8 cellular contexts compared by ENCODE assay signal in genomic region chr12:50074936-50075807, GRCh38. TPM values are rescaled to one million over a fixed set of nuclear protein-coding genes. Genes with fewer than 3 reads are reported as not detected.
DNase-seq lines count a peak whose midpoint lies in the region; ATAC-seq, FAIRE-seq and TF ChIP-seq lines count a peak whose summit lies in the region.

No MANE protein-coding gene starts in this region.

- H3K27ac ChIP-seq in DOHH2 (ENCODE audit: low read depth, low read length) (no peak overlapping the region), SJSA1 (no peak overlapping the region), pancreas (no peak overlapping the region), upper lobe of left lung (no peak overlapping the region)

- no peaks in the 10 kb centered on the region for H3F3A ChIP-seq in DOHH2 (ENCODE audit: control insufficient read depth, insufficient read depth)

- no peak overlapping the region for H3K4me2 ChIP-seq in DOHH2 (ENCODE audit: low read length)

- no peaks in the 10 kb centered on the region for H4K20me1 ChIP-seq in DOHH2 (ENCODE audit: control insufficient read depth, insufficient read depth, low read depth, low read length)

- H3K36me3 ChIP-seq in DOHH2 (ENCODE audit: control insufficient read depth, low read length) = no peaks in the 10 kb centered on the region
- no peaks in the 10 kb centered on the region for H3K36me3 ChIP-seq in SJSA1
- no peaks in the 10 kb centered on the region for H3K36me3 ChIP-seq in pancreas
- H3K36me3 ChIP-seq in upper lobe of left lung = no peaks in the 10 kb centered on the region

- H3K79me2 ChIP-seq in DOHH2 (ENCODE audit: control insufficient read depth, low read length) = no peaks in the 10 kb centered on the region

- TF ChIP-seq EP300 in upper lobe of left lung (IDR thresholded peaks at IDR 0.05) = no peak

- H3K27me3 ChIP-seq in DOHH2 (ENCODE audit: control insufficient read depth, low read length) (peaks cover 6% of the 10 kb centered on the region; the same call in 1 of the 2 replicates), SJSA1 (replicated peaks) (no peaks in the 10 kb centered on the region), pancreas (no peaks in the 10 kb centered on the region), upper lobe of left lung (no peaks in the 10 kb centered on the region)

- H3K9me3 ChIP-seq in DOHH2 (ENCODE audit: control insufficient read depth, insufficient read depth, low read length) = no peaks in the 10 kb centered on the region
- no peaks in the 10 kb centered on the region for H3K9me3 ChIP-seq in SJSA1 (replicated peaks)
- H3K9me3 ChIP-seq in pancreas = no peaks in the 10 kb centered on the region
- no peaks in the 10 kb centered on the region for H3K9me3 ChIP-seq in upper lobe of left lung

- no peak for TF ChIP-seq POLR2A in upper lobe of left lung (IDR thresholded peaks at IDR 0.05)

- no peaks in the 10 kb centered on the region for H3K9me2 ChIP-seq in DOHH2 (replicated peaks; ENCODE audit: control insufficient read depth, low read length)

- intact Hi-C loops in pancreas (cut with DNase I) = loop anchor here in 2 of 3 donors (5.0 to 10.0 kb wide), 5 partner anchors 97 to 240 kb away; no protein-coding TSS in a partner anchor

- peak; percentile 80 for ATAC-seq in GM21619 (IDR thresholded peaks at IDR 0.05; ENCODE audit: unreplicated experiment)
- ATAC-seq in pancreas = peak; percentile 91 to 97 (median 95)
- ATAC-seq in upper lobe of left lung (ENCODE audit: low FRiP score in 2 of 2) = peak; percentile 90 to 91

- DNase-seq in LNCaP clone FGC (ENCODE audit: low read depth) = peak; percentile 50
- DNase-seq in SJSA1 (ENCODE audit: low read depth in 1 of 2, low spot score in 2 of 2) = peak; percentile 61 to 84
- peak; percentile 55 to 77 (median 66) for DNase-seq in activated naive CD4-positive, alpha-beta T cell (lab: John Stamatoyannopoulos, UW)
- peak; percentile 88 for DNase-seq in glomerular visceral epithelial cell (ENCODE audit: extremely low spot score)
- DNase-seq in pancreas = peak; percentile 77 to 94 (median 90)
- peak in 1 of 2 donors; percentile 86 for DNase-seq in upper lobe of left lung

- H3K4me1 ChIP-seq in DOHH2 (ENCODE audit: control insufficient read depth, low read length) (peaks cover 17% of the 10 kb centered on the region), SJSA1 (replicated peaks) (peaks cover 7% of the 10 kb centered on the region), pancreas (no peaks in the 10 kb centered on the region), upper lobe of left lung (peaks cover 0 to 15% (median 8%) of the 10 kb centered on the region in 4 donors)

- TF ChIP-seq CTCF in DOHH2 (IDR thresholded peaks at IDR 0.05; ENCODE audit: low read depth, low read length, poor library complexity, severe bottlenecking) (peak; percentile 92), LNCaP clone FGC (IDR thresholded peaks at IDR 0.05; ENCODE audit: control insufficient read depth, extremely low read depth, insufficient read depth) (peak; percentile 94), pancreas (IDR thresholded peaks at IDR 0.05) (peak; percentile 85 to 94 (median 90)), upper lobe of left lung (IDR thresholded peaks at IDR 0.05) (peak; percentile 90 to 97 (median 92))

- FAIRE-seq in pancreas (lab: Jason Lieb, UNC) = no peak

- H3K4me3 ChIP-seq in DOHH2 (ENCODE audit: low read length) (no peak overlapping the region), LNCaP clone FGC (ENCODE audit: low read depth, low read length) (no peak overlapping the region), SJSA1 (no peak overlapping the region), pancreas (no peak overlapping the region), upper lobe of left lung (no peak overlapping the region)

- 2 to 4% methylated on average over 9 of the region's 9 CpGs for WGBS in pancreas, 2 donors
- 5% methylated on average over 8 to 9 of the region's 9 CpGs for WGBS in upper lobe of left lung, 2 donors

RNA-seq across cellular contexts. Expression of gene SMARCD1, which starts 10.0 kb away (rescaled TPM):
- 55.7 and 61.5 TPM in 2 replicates for total RNA-seq in SJSA1 (2014; rRNA removed; shearing (Covaris generic))
- total RNA-seq in pancreas (10 to 100 TPM; 13.7 to 22.8 (median 15.4) TPM), upper lobe of left lung (10 to 100 TPM; 44.6 to 76.2 (median 51.0) TPM)
- 10 to 100 TPM; 12.5 to 22.6 TPM for polyA plus RNA-seq in pancreas

RNA-seq across cellular contexts. Expression of gene ASIC1, which starts 17.8 kb away (rescaled TPM):
- 0.37 and 0.50 TPM in 2 replicates for total RNA-seq in SJSA1 (2014; rRNA removed; shearing (Covaris generic))
- 1 to 10 TPM in 1 of 6 donors, under 1 TPM in 5; 0.14 to 1.0 (median 0.55) TPM for total RNA-seq in pancreas
- polyA plus RNA-seq in pancreas = 1 to 10 TPM in 1 of 2 donors, under 1 TPM in 1; 0.38 to 1.0 TPM
- 1 to 10 TPM in 2 of 6 donors, under 1 TPM in 2, not detected in 2; 0.15 to 2.7 (median 1.1) TPM for total RNA-seq in upper lobe of left lung

RNA-seq across cellular contexts. Expression of gene GPD1, which starts 28.6 kb away (rescaled TPM):
- total RNA-seq in SJSA1 (2014; rRNA removed; shearing (Covaris generic)) = not detected in 2 replicates
- 10 to 100 TPM in 1 of 6 donors, 1 to 10 TPM in 1, under 1 TPM in 4; 0.75 to 14.2 (median 0.90) TPM for total RNA-seq in pancreas
- 10 to 100 TPM in 1 of 2 donors, 1 to 10 TPM in 1; 8.4 to 11.3 TPM for polyA plus RNA-seq in pancreas
- 10 to 100 TPM in 5 of 6 donors, 1 to 10 TPM in 1; 2.1 to 73.1 (median 60.2) TPM for total RNA-seq in upper lobe of left lung

RNA-seq across cellular contexts. Expression of gene COX14, which starts 36.9 kb away (rescaled TPM):
- 49.7 and 62.3 TPM in 2 replicates for total RNA-seq in SJSA1 (2014; rRNA removed; shearing (Covaris generic))
- total RNA-seq in pancreas (10 to 100 TPM; 16.8 to 29.3 (median 20.9) TPM), upper lobe of left lung (10 to 100 TPM; 22.0 to 98.2 (median 71.8) TPM)
- polyA plus RNA-seq in pancreas = 10 to 100 TPM; 36.5 to 62.0 TPM

RNA-seq across cellular contexts. Expression of gene RACGAP1, which starts 49.9 kb away (rescaled TPM):
- 194 and 212 TPM in 2 replicates for total RNA-seq in SJSA1 (2014; rRNA removed; shearing (Covaris generic))
- 1 to 10 TPM; 1.1 to 6.3 (median 2.8) TPM for total RNA-seq in pancreas
- polyA plus RNA-seq in pancreas = 1 to 10 TPM in 1 of 2 donors, under 1 TPM in 1; 0.72 to 1.9 TPM
- 10 to 100 TPM; 10.3 to 22.4 (median 18.4) TPM for total RNA-seq in upper lobe of left lung
